In the genomic region with DNA sequence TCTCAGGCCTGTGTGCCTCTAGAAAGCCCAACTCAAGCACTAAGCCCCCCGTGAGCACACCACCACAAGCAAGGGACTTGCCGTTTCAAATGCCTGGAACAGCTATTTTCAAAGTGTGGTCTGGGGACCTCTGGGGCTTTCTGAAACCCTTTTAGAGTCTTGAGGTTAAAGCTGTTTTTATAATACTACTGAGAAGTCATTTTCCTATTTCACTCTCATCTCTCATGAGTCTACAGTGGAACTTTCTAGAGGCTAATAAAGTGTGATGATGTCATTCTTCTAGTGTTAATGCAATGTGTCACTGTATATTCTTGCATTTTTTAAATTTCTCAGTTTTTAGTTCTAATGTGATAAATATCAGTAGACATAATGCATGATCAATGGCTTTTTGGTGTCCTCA, we compare ENCODE assay signal across 16 cellular contexts.
DNase-seq lines count a peak whose midpoint lies in the region; ATAC-seq, FAIRE-seq and TF ChIP-seq lines count a peak whose summit lies in the region.
"Had no signal": no experiment of that assay in that cellular context is flagged by ENCODE, and none has a peak within 500 bp of the region (broad histone marks: within the 10 kb centered on the region; RNA-seq: fewer than 3 reads in every experiment).

No MANE protein-coding gene starts in this region.

- H3K4me2 ChIP-seq in GM23248 (ENCODE audit: unreplicated experiment): peak overlapping the region; percentile 24
- no peak overlapping the region for H3K4me2 ChIP-seq in HepG2 (ENCODE audit: low read depth, low read length)

- intact Hi-C loops in HepG2 (cut with micrococcal nuclease; ENCODE audit: unreplicated experiment): no loop called here

- H3K27ac ChIP-seq in GM23248: peak overlapping the region; percentile 84
- H3K27ac ChIP-seq in HepG2 (ENCODE audit: extremely low read length, insufficient read depth, low read length): no peak overlapping the region
- H3K27ac ChIP-seq: C4-2B had no signal

- H3K9me3 ChIP-seq in GM23248 (ENCODE audit: low read depth) (no peaks in the 10 kb centered on the region), HepG2 (ENCODE audit: low read length) (no peaks in the 10 kb centered on the region)

- H3K36me3 Mint-ChIP-seq in glutamatergic neuron (ENCODE audit: unreplicated experiment): no peaks in the 10 kb centered on the region
- H3K36me3 Mint-ChIP-seq: immature natural killer cell, WTC11 had no signal

- no peaks in the 10 kb centered on the region for H3K27me3 Mint-ChIP-seq in glutamatergic neuron (ENCODE audit: unreplicated experiment)

- 78 to 80% methylated on average over 2 of the region's 2 CpGs for WGBS in GM23248 (ENCODE audit: low coverage in 1 of 2, low lambda C conversion rate in 2 of 2, missing lambda C conversion rate in 2 of 2), 2 experiments
- 87% methylated on average over 2 of the region's 2 CpGs for WGBS in HepG2 (ENCODE audit: low lambda C conversion rate)

- peaks cover 20% of the 10 kb centered on the region for H3K4me1 Mint-ChIP-seq in glutamatergic neuron (ENCODE audit: low read depth, unreplicated experiment)

- TF ChIP-seq RAD21 in HepG2 (CRISPR knock-in tag; IDR thresholded peaks at IDR 0.05): no peak

- peak; percentile 75 for DNase-seq in GM23248
- DNase-seq in LHCN-M2 (ENCODE audit: low read depth): peak; percentile 28
- no peak for DNase-seq in HepG2 (ENCODE audit: low spot score)
- no peak for DNase-seq in glutamatergic neuron
- DNase-seq in DMS 273 (lab: John Stamatoyannopoulos, UW; ENCODE audit: unreplicated experiment): no peak
- DNase-seq in NCI-H82 treated with DMSO at 0.1 percent for 48 hours (lab: John Stamatoyannopoulos, UW; ENCODE audit: unreplicated experiment): no peak
- no peak for DNase-seq in nucleus accumbens (lab: John Stamatoyannopoulos, UW)
- DNase-seq: activated T-cell treated with anti-CD3 and anti-CD28 coated beads, Interleukin-2, amount 50 U/mL, for 1 hour; amygdala; GF-D8; immature natural killer cell; KBM-7; retina had no signal

- in situ Hi-C loops in GM23248 (cut with MboI) (no loop called here), HepG2 (cut with HindIII; ENCODE audit: extremely low pct_ligation_motif_present, low pct_unique_long_range_greater_than_20kb) (no loop called here)

- H3K9ac ChIP-seq in GM23248: peak overlapping the region; percentile 16; the same call in 1 of the 2 replicates
- no peak overlapping the region for H3K9ac ChIP-seq in HepG2 (ENCODE audit: insufficient read depth, low read depth, low read length)

- ATAC-seq in GM18502 (IDR thresholded peaks at IDR 0.05; ENCODE audit: poor library complexity, unreplicated experiment): peak; percentile 57
- ATAC-seq in HepG2: no peak
- ATAC-seq: WTC11 had no signal

- H3F3A ChIP-seq in GM23248 (ENCODE audit: insufficient read depth): peaks cover 42% of the 10 kb centered on the region

- H3K9me2 ChIP-seq in GM23248 (ENCODE audit: insufficient read depth): no peaks in the 10 kb centered on the region

- H3K4me3 Mint-ChIP-seq in glutamatergic neuron (ENCODE audit: unreplicated experiment): no peak overlapping the region
- H3K4me3 Mint-ChIP-seq: immature natural killer cell, WTC11 had no signal

- FAIRE-seq in HepG2 (lab: Jason Lieb, UNC): no peak

- H3K36me3 ChIP-seq in GM23248 (ENCODE audit: low read depth) (no peaks in the 10 kb centered on the region), HepG2 (replicated peaks in 1 of 2; ENCODE audit: control insufficient read depth in 1 of 2, insufficient read depth in 2 of 2, low read length in 2 of 2) (no peaks in the 10 kb centered on the region)

- H3K79me2 ChIP-seq in GM23248 (ENCODE audit: insufficient read depth) (no peaks in the 10 kb centered on the region), HepG2 (ENCODE audit: insufficient read depth, low read length) (no peaks in the 10 kb centered on the region)

- H3K4me1 ChIP-seq in GM23248 (ENCODE audit: insufficient read depth) (peaks cover 52% of the 10 kb centered on the region), HepG2 (ENCODE audit: insufficient read depth, low read length) (0 out of 2 replicates have a peak, but pooled peaks cover 6% of the 10 kb centered on the region)

- H3K27me3 ChIP-seq in GM23248 (replicated peaks; ENCODE audit: insufficient read depth) (no peaks in the 10 kb centered on the region), HepG2 (ENCODE audit: control insufficient read depth in 1 of 2, insufficient read depth in 2 of 2, low read length in 2 of 2) (peaks cover 1 to 8% of the 10 kb centered on the region in 2 experiments; a peak in 2 of 5 replicates)

- CTCF ChIA-PET in HepG2 (lab: Yijun Ruan, JAX; ENCODE audit: low intra/inter-chr PET ratio, low total read pairs): no interaction called here

- TF ChIP-seq POLR2A in HepG2 (IDR thresholded peaks at IDR 0.05; ENCODE audit: insufficient read depth in 1 of 2, low read depth in 2 of 2, low read length in 2 of 2): no peak

- no peak overlapping the region for H3K27ac Mint-ChIP-seq in glutamatergic neuron (ENCODE audit: unreplicated experiment)
- H3K27ac Mint-ChIP-seq: immature natural killer cell, WTC11 had no signal

- H3K4me3 ChIP-seq in GM23248 (no peak overlapping the region), HepG2 (replicated peaks in 1 of 3; ENCODE audit: insufficient read depth in 1 of 3, low read depth in 2 of 3, low read length in 3 of 3) (no peak overlapping the region)

- BruUV-seq in HepG2 (replicated peaks; lab: Mats Ljungman, UMichigan): no TSS peak

- TF ChIP-seq EP300 in HepG2 (IDR thresholded peaks at IDR 0.05; ENCODE audit: low read depth in 2 of 2, low read length in 2 of 2) (no peak), HepG2 (CRISPR knock-in tag; IDR thresholded peaks at IDR 0.05; ENCODE audit: borderline replicate concordance) (no peak)

- TF ChIP-seq CTCF in HepG2 (CRISPR knock-in tag; IDR thresholded peaks at IDR 0.05) (no peak), glutamatergic neuron (IDR thresholded peaks at IDR 0.05; ENCODE audit: partially characterized antibody, unreplicated experiment) (no peak)

- peaks cover 2% of the 10 kb centered on the region for H3K9me3 Mint-ChIP-seq in glutamatergic neuron (ENCODE audit: unreplicated experiment)
- H3K9me3 Mint-ChIP-seq: immature natural killer cell, WTC11 had no signal

- POLR2A ChIA-PET in HepG2 (lab: Yijun Ruan, JAX): no interaction called here

- no peak overlapping the region for H2AFZ ChIP-seq in GM23248
- H2AFZ ChIP-seq in HepG2 (ENCODE audit: low read length): no peak overlapping the region

- no peaks in the 10 kb centered on the region for H4K20me1 ChIP-seq in GM23248 (ENCODE audit: insufficient read depth)
- H4K20me1 ChIP-seq in HepG2 (ENCODE audit: insufficient read depth, low read length): no peaks in the 10 kb centered on the region

TF ChIP-seq in HepG2, 621 proteins besides CTCF, POLR2A, EP300 and RAD21:
- peak; percentile 86 for TF ChIP-seq ATF7 (IDR thresholded peaks at IDR 0.05)
- no peak for TF ChIP-seq ATF7 (CRISPR knock-in tag; IDR thresholded peaks at IDR 0.05)
- 0 out of 2 replicates have a peak, but pooled peaks have one; percentile 9 for TF ChIP-seq CREB1 (IDR thresholded peaks at IDR 0.05)
- TF ChIP-seq CREB1 (CRISPR knock-in tag; IDR thresholded peaks at IDR 0.05): no peak
- TF ChIP-seq, protein P1, sequence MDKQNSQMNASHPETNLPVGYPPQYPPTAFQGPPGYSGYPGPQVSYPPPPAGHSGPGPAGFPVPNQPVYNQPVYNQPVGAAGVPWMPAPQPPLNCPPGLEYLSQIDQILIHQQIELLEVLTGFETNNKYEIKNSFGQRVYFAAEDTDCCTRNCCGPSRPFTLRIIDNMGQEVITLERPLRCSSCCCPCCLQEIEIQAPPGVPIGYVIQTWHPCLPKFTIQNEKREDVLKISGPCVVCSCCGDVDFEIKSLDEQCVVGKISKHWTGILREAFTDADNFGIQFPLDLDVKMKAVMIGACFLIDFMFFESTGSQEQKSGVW (CRISPR knock-in tag; IDR thresholded peaks at IDR 0.05; ENCODE audit: borderline replicate concordance): no peak

Comparison
In these comparisons a context has a peak if more than half of its experiments do, and no peak if none do; other contexts are left out.
1. DNase-seq: peak in GM23248 (single experiment) and LHCN-M2 (single experiment); none in HepG2 (single experiment), glutamatergic neuron (single experiment), DMS 273 (single experiment), NCI-H82 treated with DMSO at 0.1 percent for 48 hours (single experiment) and nucleus accumbens (0 of 56).